9 cellular contexts compared by ENCODE assay signal in the genomic region with DNA sequence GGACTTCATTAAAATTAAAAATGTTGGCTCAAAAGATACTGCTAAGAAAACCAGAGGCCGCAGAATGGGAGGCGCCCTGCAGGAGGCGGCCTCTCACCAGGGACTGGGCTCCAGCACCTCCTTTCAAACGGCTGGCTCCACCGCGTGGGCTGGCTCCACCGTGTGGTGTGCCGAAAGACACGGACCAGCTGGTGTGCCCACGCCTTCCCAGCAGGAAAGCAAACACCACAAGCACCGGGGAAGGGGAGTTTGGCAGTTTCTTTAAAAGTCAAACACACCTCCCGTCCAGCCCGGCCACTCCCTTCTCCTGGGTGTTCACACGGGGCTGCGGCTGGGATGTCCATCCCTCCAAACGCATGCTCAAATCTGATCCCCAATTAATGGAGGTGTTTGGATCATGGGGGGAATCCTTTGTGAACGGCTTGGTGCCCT. TPM values are rescaled to one million over a fixed set of nuclear protein-coding genes. Genes with fewer than 3 reads are reported as not detected.
DNase-seq lines count a peak whose midpoint lies in the region; ATAC-seq, FAIRE-seq and TF ChIP-seq lines count a peak whose summit lies in the region.
"Had no signal": no experiment of that assay in that cellular context is flagged by ENCODE, and none has a peak within 500 bp of the region (broad histone marks: within the 10 kb centered on the region; RNA-seq: fewer than 3 reads in every experiment).

No MANE protein-coding gene starts in this region.

- no peak overlapping the region for H3K27ac ChIP-seq in small intestine (ENCODE audit: low read depth in 1 of 2, low read length in 1 of 2)

- TF ChIP-seq CTCF in HFFc6 (IDR thresholded peaks at IDR 0.05): peak; percentile 69

- peak; percentile 75 for ATAC-seq in activated naive CD8-positive, alpha-beta T cell treated with anti-CD3 and anti-CD28 coated beads, Interleukin-2, amount 50 U/mL, for 24 hours
- ATAC-seq in left ventricle myocardium superior (peak; percentile 91), HG02885 (IDR thresholded peaks at IDR 0.05; ENCODE audit: poor library complexity, unreplicated experiment) (no peak)

- H3K27me3 ChIP-seq in small intestine (ENCODE audit: control insufficient read depth in 2 of 2, insufficient read depth in 2 of 2, low read length in 2 of 2): no peaks in the 10 kb centered on the region

- no peak overlapping the region for H3K27ac Mint-ChIP-seq in HFFc6
- no peak overlapping the region for H3K27ac Mint-ChIP-seq in activated naive CD8-positive, alpha-beta T cell treated with anti-CD3 and anti-CD28 coated beads, Interleukin-2, amount 50 U/mL, for 24 hours

- no peaks in the 10 kb centered on the region for H3K9me3 Mint-ChIP-seq in HFFc6
- H3K9me3 Mint-ChIP-seq in activated naive CD8-positive, alpha-beta T cell treated with anti-CD3 and anti-CD28 coated beads, Interleukin-2, amount 50 U/mL, for 24 hours: no peaks in the 10 kb centered on the region

- peaks cover 7 to 9% of the 10 kb centered on the region in 2 donors for H3K36me3 ChIP-seq in small intestine (ENCODE audit: control insufficient read depth in 2 of 2, insufficient read depth in 2 of 2, low read length in 2 of 2)

- no peaks in the 10 kb centered on the region for H3K27me3 Mint-ChIP-seq in HFFc6 (ENCODE audit: insufficient read depth)
- no peaks in the 10 kb centered on the region for H3K27me3 Mint-ChIP-seq in activated naive CD8-positive, alpha-beta T cell treated with anti-CD3 and anti-CD28 coated beads, Interleukin-2, amount 50 U/mL, for 24 hours

- 14 to 23% (median 23%) methylated on average over 17 of the region's 17 CpGs for WGBS in small intestine, 3 donors

- peaks cover 8% of the 10 kb centered on the region; the same call in 1 of the 2 replicates for H3K36me3 Mint-ChIP-seq in HFFc6 (ENCODE audit: low read depth)
- H3K36me3 Mint-ChIP-seq in activated naive CD8-positive, alpha-beta T cell treated with anti-CD3 and anti-CD28 coated beads, Interleukin-2, amount 50 U/mL, for 24 hours (ENCODE audit: low read depth): peaks cover 7% of the 10 kb centered on the region

- peaks cover 5% of the 10 kb centered on the region; the same call in 1 of the 2 replicates for H3K4me1 Mint-ChIP-seq in HFFc6 (ENCODE audit: low read depth)
- H3K4me1 Mint-ChIP-seq in activated naive CD8-positive, alpha-beta T cell treated with anti-CD3 and anti-CD28 coated beads, Interleukin-2, amount 50 U/mL, for 24 hours: peaks cover 10% of the 10 kb centered on the region

- no peak for FAIRE-seq in small intestine (lab: Jason Lieb, UNC)

- DNase-seq in AG20443 (ENCODE audit: low spot score): peak; percentile 85
- peak; percentile 35 for DNase-seq in HFFc6
- DNase-seq in RKO (ENCODE audit: low spot score): peak; percentile 27
- peak; percentile 68 for DNase-seq in activated naive CD8-positive, alpha-beta T cell treated with anti-CD3 and anti-CD28 coated beads, Interleukin-2, amount 50 U/mL, for 24 hours
- peak; percentile 85 for DNase-seq in left ventricle myocardium superior
- peak; percentile 77 for DNase-seq in small intestine
- DNase-seq in NCI-H774 (lab: John Stamatoyannopoulos, UW): no peak

- no peaks in the 10 kb centered on the region for H3K9me3 ChIP-seq in small intestine (ENCODE audit: control insufficient read depth, low read depth)

- no peak overlapping the region for H3K4me3 ChIP-seq in small intestine (ENCODE audit: low read depth in 1 of 2, low read length in 2 of 2)

- intact Hi-C loops in left ventricle myocardium superior (cut with micrococcal nuclease): no loop called here

- H3K4me1 ChIP-seq in small intestine (ENCODE audit: control insufficient read depth in 2 of 2, insufficient read depth in 1 of 2, low read depth in 1 of 2, low read length in 1 of 2): no peaks in the 10 kb centered on the region

- H3K4me3 Mint-ChIP-seq in HFFc6: no peak overlapping the region
- no peak overlapping the region for H3K4me3 Mint-ChIP-seq in activated naive CD8-positive, alpha-beta T cell treated with anti-CD3 and anti-CD28 coated beads, Interleukin-2, amount 50 U/mL, for 24 hours

RNA-seq across cellular contexts. Expression of gene HAGH, which starts 13.9 kb away (rescaled TPM):
- 10 to 100 TPM; 34.2 to 55.3 (median 38.7) TPM for total RNA-seq in HFFc6 (2021; fragmentation: NEBNext Ultra II Directional; extraction: Animal tissue kit (Norgen Biotek cat#: 25700))
- 182 TPM for total RNA-seq in left ventricle myocardium superior
- polyA plus RNA-seq in small intestine: 100 to 1,000 TPM in 2 of 3 donors, 10 to 100 TPM in 1; 76.9 to 167 (median 128) TPM

RNA-seq across cellular contexts. Expression of gene FAHD1, which starts 14.3 kb away (rescaled TPM):
- total RNA-seq in HFFc6 (2021; fragmentation: NEBNext Ultra II Directional; extraction: Animal tissue kit (Norgen Biotek cat#: 25700)): 10 to 100 TPM; 29.4 to 40.7 (median 31.2) TPM
- 30.0 TPM for total RNA-seq in left ventricle myocardium superior
- polyA plus RNA-seq in small intestine: 100 to 1,000 TPM in 1 of 3 donors, 10 to 100 TPM in 2; 75.7 to 181 (median 77.8) TPM

RNA-seq across cellular contexts. Expression of gene IGFALS, which starts 19.2 kb away (rescaled TPM):
- total RNA-seq in HFFc6 (2021; fragmentation: NEBNext Ultra II Directional; extraction: Animal tissue kit (Norgen Biotek cat#: 25700)): not detected
- not detected for total RNA-seq in left ventricle myocardium superior
- polyA plus RNA-seq in small intestine: under 1 TPM; 0.16 to 0.54 (median 0.22) TPM
- total RNA-seq: glomerular endothelial cell had no signal

RNA-seq across cellular contexts. Expression of gene NUBP2, which starts 30.0 kb away (rescaled TPM):
- 10 to 100 TPM; 41.5 to 53.8 (median 43.5) TPM for total RNA-seq in HFFc6 (2021; fragmentation: NEBNext Ultra II Directional; extraction: Animal tissue kit (Norgen Biotek cat#: 25700))
- total RNA-seq in left ventricle myocardium superior: 36.6 TPM
- polyA plus RNA-seq in small intestine: 10 to 100 TPM; 60.4 to 70.7 (median 63.2) TPM

RNA-seq across cellular contexts. Expression of gene SPSB3, which starts 30.4 kb away (rescaled TPM):
- 10 to 100 TPM; 12.3 to 15.8 (median 13.9) TPM for total RNA-seq in HFFc6 (2021; fragmentation: NEBNext Ultra II Directional; extraction: Animal tissue kit (Norgen Biotek cat#: 25700))
- total RNA-seq in left ventricle myocardium superior: 40.8 TPM
- polyA plus RNA-seq in small intestine: 100 to 1,000 TPM in 2 of 3 donors, 10 to 100 TPM in 1; 47.5 to 197 (median 147) TPM
